ENCODE assay signal across 20 cellular contexts in the genomic region with DNA sequence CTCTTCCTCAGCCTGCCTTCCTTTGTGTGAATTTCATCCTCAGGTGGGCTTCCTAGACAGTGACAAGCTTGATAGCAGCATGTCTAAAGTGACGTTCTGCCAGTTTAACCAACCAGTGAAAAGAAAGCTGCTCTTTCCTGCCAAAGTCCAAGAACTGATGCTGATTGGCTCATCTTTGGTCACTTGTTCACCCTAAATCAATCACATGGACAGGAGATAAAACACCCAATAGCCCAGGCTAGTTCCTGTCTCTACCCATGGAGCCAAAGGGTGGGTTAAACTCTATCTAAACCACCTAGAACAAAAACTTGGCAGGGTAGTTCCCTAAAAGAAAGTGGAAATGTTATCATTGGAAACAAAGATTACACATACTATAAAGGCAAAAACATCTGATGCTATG.
"Had no signal": no experiment of that assay in that cellular context is flagged by ENCODE, and none has a peak within 500 bp of the region (broad histone marks: within the 10 kb centered on the region; RNA-seq: fewer than 3 reads in every experiment).

No MANE protein-coding gene starts in this region.

- H3K4me3 ChIP-seq: SJCRH30, SK-N-MC had no signal

- DNase-seq: Kasumi-1, MM.1S, NCI-H1092 treated with DMSO at 0.1 percent for 48 hours, NCI-H1436, NCI-H187, NCI-H2029, NCI-H2081 treated with DMSO at 0.1 percent for 48 hours, NCI-H2171, NCI-H446, NCI-H510A, NCI-H524 treated with DMSO at 0.1 percent for 48 hours, NCI-H69, NCI-H774, SHP77 treated with DMSO at 0.1 percent for 48 hours, SJCRH30 had no signal

- H3K9me3 ChIP-seq: SJCRH30 had no signal

- ATAC-seq: Panc1, PC-3 had no signal

- H3K4me1 ChIP-seq: SJCRH30 had no signal

- H3K9ac ChIP-seq: KMS-11 had no signal

- H3K27me3 ChIP-seq: SJCRH30 had no signal

- H3K36me3 ChIP-seq: SJCRH30 had no signal

- H3K27ac ChIP-seq: KMS-11, RWPE1, SJCRH30, SK-N-MC had no signal

- H3K4me2 ChIP-seq: KMS-11 had no signal
